In the genomic region with DNA sequence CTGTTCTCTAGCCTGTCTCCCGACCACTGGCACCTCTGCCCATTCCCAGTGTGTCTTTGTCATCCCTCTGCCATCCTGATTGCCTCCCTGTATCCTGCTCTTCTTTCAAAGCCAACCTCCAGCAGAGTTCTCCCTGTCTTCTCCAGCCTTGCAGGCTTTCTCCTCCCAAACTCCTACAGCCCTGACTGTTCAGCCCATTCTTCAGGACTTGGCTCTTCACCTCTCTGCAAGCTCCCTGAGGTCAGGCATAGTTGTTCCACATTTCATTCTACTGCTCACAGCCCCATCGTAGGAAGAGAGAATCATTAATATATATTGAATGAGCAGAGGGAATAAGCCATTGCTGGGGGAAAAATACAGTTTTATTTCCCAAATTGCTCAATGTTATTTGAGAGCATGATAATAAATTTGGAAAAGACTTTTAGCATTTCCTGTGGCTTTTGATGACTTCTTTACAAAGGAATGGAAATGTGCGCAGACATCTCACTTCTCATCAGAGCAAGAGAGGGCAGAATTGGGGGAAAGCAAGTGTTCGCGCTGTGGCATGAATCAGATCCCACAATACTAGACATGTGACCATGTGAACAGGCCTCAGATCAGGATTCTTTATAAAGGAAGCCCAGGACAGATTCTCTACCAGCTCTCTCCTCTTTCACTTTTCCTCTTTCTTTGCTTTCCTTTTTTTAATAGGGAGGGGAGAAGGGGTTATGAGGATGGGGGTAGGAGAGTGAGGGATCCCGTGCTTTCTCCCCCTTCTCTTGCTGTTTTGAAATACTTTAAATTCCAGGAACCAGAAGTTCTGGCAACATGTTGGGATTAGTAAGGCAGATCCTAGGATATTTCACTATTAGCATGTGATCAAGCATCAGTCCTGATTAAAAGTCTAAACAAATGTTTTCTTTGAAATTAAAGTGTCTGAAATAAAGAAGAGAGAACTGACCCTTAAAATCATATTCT, we compare ENCODE assay signal across 11 cellular contexts. TPM values are rescaled to one million over a fixed set of nuclear protein-coding genes. Genes with fewer than 3 reads are reported as not detected.
DNase-seq lines count a peak whose midpoint lies in the region; ATAC-seq and TF ChIP-seq lines count a peak whose summit lies in the region.
"Had no signal": no experiment of that assay in that cellular context is flagged by ENCODE, and none has a peak within 500 bp of the region (broad histone marks: within the 10 kb centered on the region; RNA-seq: fewer than 3 reads in every experiment).

No MANE protein-coding gene starts in this region.

- H3K4me1 ChIP-seq in ascending aorta (peaks cover 22 to 82% of the 10 kb centered on the region in 2 donors), hepatocyte (ENCODE audit: insufficient read depth) (peaks cover 77% of the 10 kb centered on the region), smooth muscle cell (ENCODE audit: low read depth) (peaks cover 42% of the 10 kb centered on the region)
- no peaks in the 10 kb centered on the region for H3K4me1 ChIP-seq in CD8-positive, alpha-beta memory T cell (ENCODE audit: insufficient read depth, low read length)

- H3K9me2 ChIP-seq in hepatocyte (replicated peaks; ENCODE audit: insufficient read depth), result no peaks in the 10 kb centered on the region

- intact Hi-C loops in ascending aorta (cut with DNase I), result loop anchor here (1.0 to 5.0 kb wide), 2 partner anchors 19 to 43 kb away; no protein-coding TSS in a partner anchor

- H3K4me2 ChIP-seq in hepatocyte, result peak overlapping the region; percentile 76
- peak overlapping the region; percentile 83 for H3K4me2 ChIP-seq in smooth muscle cell

- H3K27ac ChIP-seq in ascending aorta (peak overlapping the region; percentile 86 to 92), hepatocyte (peak overlapping the region; percentile 67), smooth muscle cell (ENCODE audit: low read depth) (peak overlapping the region; percentile 96)
- no peak overlapping the region for H3K27ac ChIP-seq in CD8-positive, alpha-beta memory T cell (ENCODE audit: low read depth, low read length)

- peaks cover 66% of the 10 kb centered on the region for H3K79me2 ChIP-seq in hepatocyte
- peaks cover 44% of the 10 kb centered on the region for H3K79me2 ChIP-seq in smooth muscle cell (ENCODE audit: low read depth)

- no peaks in the 10 kb centered on the region for H3K36me3 Mint-ChIP-seq in CD8-positive, alpha-beta memory T cell

- no peak for TF ChIP-seq CTCF in ascending aorta (IDR thresholded peaks at IDR 0.05)
- TF ChIP-seq CTCF in hepatocyte (IDR thresholded peaks at IDR 0.05; ENCODE audit: poor library complexity), result no peak
- no peak for TF ChIP-seq CTCF in smooth muscle cell (IDR thresholded peaks at IDR 0.05; ENCODE audit: borderline replicate concordance, insufficient read depth, poor library complexity, severe bottlenecking)

- H3K27me3 ChIP-seq in ascending aorta (no peaks in the 10 kb centered on the region), hepatocyte (no peaks in the 10 kb centered on the region), smooth muscle cell (ENCODE audit: low read depth) (no peaks in the 10 kb centered on the region)
- no peaks in the 10 kb centered on the region for H3K27me3 ChIP-seq in CD8-positive, alpha-beta memory T cell (ENCODE audit: insufficient read depth, low read length, poor library complexity, severe bottlenecking)

- H3K36me3 ChIP-seq in ascending aorta, result no peaks in the 10 kb centered on the region
- H3K36me3 ChIP-seq in hepatocyte (replicated peaks; ENCODE audit: insufficient read depth, low read depth), result no peaks in the 10 kb centered on the region
- no peaks in the 10 kb centered on the region for H3K36me3 ChIP-seq in smooth muscle cell (ENCODE audit: low read depth)
- no peaks in the 10 kb centered on the region for H3K36me3 ChIP-seq in CD8-positive, alpha-beta memory T cell (ENCODE audit: insufficient read depth, low read length)

- H3K4me3 Mint-ChIP-seq in CD8-positive, alpha-beta memory T cell, result no peak overlapping the region

- H3K9me3 Mint-ChIP-seq in CD8-positive, alpha-beta memory T cell, result no peaks in the 10 kb centered on the region
- H3K9me3 Mint-ChIP-seq: neural crest cell had no signal

- peak overlapping the region in 1 of 8 donors; percentile 35 for H3K27ac Mint-ChIP-seq in CD8-positive, alpha-beta memory T cell

- WGBS in hepatocyte (ENCODE audit: low lambda C conversion rate, missing lambda C conversion rate), result 60% methylated on average over 6 of the region's 6 CpGs
- WGBS in smooth muscle cell (ENCODE audit: low lambda C conversion rate), result 22% methylated on average over 6 of the region's 6 CpGs

- H3K9ac ChIP-seq in smooth muscle cell (ENCODE audit: low read depth), result peak overlapping the region; percentile 85

- DNase-seq in GM04504 (ENCODE audit: low read depth) (peak; percentile 97), ascending aorta (ENCODE audit: low spot score in 2 of 2) (peak in 1 of 2 donors; percentile 82), hepatocyte (ENCODE audit: low spot score) (no peak), smooth muscle cell (lab: John Stamatoyannopoulos, UW; ENCODE audit: unreplicated experiment) (no peak), cortex of kidney (lab: John Stamatoyannopoulos, UW) (no peak)
- no peak for DNase-seq in stimulated activated naive CD4-positive, alpha-beta T cell (lab: John Stamatoyannopoulos, UW)
- DNase-seq in CD8-positive, alpha-beta memory T cell, result no peak
- DNase-seq: activated naive CD4-positive, alpha-beta T cell treated with anti-CD3 and anti-CD28 coated beads, Interleukin-2, amount 50 U/mL, for 16 hours had no signal

- no peak overlapping the region for H2AFZ ChIP-seq in hepatocyte
- no peak overlapping the region for H2AFZ ChIP-seq in smooth muscle cell (ENCODE audit: low read depth)

- H4K20me1 ChIP-seq in hepatocyte (ENCODE audit: insufficient read depth, poor library complexity, severe bottlenecking) (peaks cover 12% of the 10 kb centered on the region), smooth muscle cell (ENCODE audit: low read depth) (peaks cover 58% of the 10 kb centered on the region)

- H3K27me3 Mint-ChIP-seq in CD8-positive, alpha-beta memory T cell, result peaks cover 0 to 8% of the 10 kb centered on the region in 2 donors

- H3F3A ChIP-seq in smooth muscle cell (ENCODE audit: low read depth), result peaks cover 55% of the 10 kb centered on the region

- H3K4me1 Mint-ChIP-seq in CD8-positive, alpha-beta memory T cell, result peaks cover 0 to 4% (median 4%) of the 10 kb centered on the region in 3 donors

- POLR2A ChIA-PET in CD8-positive, alpha-beta memory T cell (lab: Charles Lee), result no interaction called here

- H3K4me3 ChIP-seq in ascending aorta, result peak overlapping the region; percentile 4 to 55
- no peak overlapping the region for H3K4me3 ChIP-seq in hepatocyte
- H3K4me3 ChIP-seq in smooth muscle cell, result peak overlapping the region; percentile 33
- no peak overlapping the region for H3K4me3 ChIP-seq in CD8-positive, alpha-beta memory T cell (ENCODE audit: low read length)
- H3K4me3 ChIP-seq: GM12878 had no signal

- no peak for ATAC-seq in HG03280 (IDR thresholded peaks at IDR 0.05; ENCODE audit: unreplicated experiment)

- CTCF ChIA-PET in CD8-positive, alpha-beta memory T cell (lab: Charles Lee), result interaction anchor here (0.8 to 1.1 kb wide), 4 partner anchors 26 to 316 kb away, joined by 3 to 5 read pairs (median 4); no protein-coding TSS in a partner anchor

- H3K9me3 ChIP-seq in ascending aorta (no peaks in the 10 kb centered on the region), hepatocyte (ENCODE audit: low read depth) (no peaks in the 10 kb centered on the region), smooth muscle cell (replicated peaks; ENCODE audit: low read depth) (no peaks in the 10 kb centered on the region)
- H3K9me3 ChIP-seq in CD8-positive, alpha-beta memory T cell (ENCODE audit: low read length), result no peaks in the 10 kb centered on the region

RNA-seq across cellular contexts. Expression of a gene that starts 37.5 kb away (rescaled TPM):
- total RNA-seq in ascending aorta (1,738 TPM), hepatocyte (98.3 and 112 TPM in 2 replicates), smooth muscle cell (57.5 and 91.6 TPM in 2 replicates)
- polyA plus RNA-seq in hepatocyte (111 and 115 TPM in 2 replicates), smooth muscle cell (31.7 and 61.5 TPM in 2 replicates)
- 10 to 100 TPM in 1 of 2 experiments, 1 to 10 TPM in 1; 9.0 to 14.5 TPM for total RNA-seq in CD8-positive, alpha-beta memory T cell
- 1.4 TPM for polyA plus RNA-seq in CD8-positive, alpha-beta memory T cell

Comparison
In these comparisons a context has a peak if more than half of its experiments do, and no peak if none do; other contexts are left out.
1. H3K4me3 ChIP-seq: peak in ascending aorta (2 of 2) and smooth muscle cell (single experiment); none in hepatocyte (single experiment) and CD8-positive, alpha-beta memory T cell (single experiment).
2. RNA of a gene that starts 37.5 kb away (total RNA-seq): 1,738 TPM in ascending aorta (single experiment); 98.3 to 112 TPM in hepatocyte, 57.5 to 91.6 TPM in smooth muscle cell and 9.0 to 14.5 TPM in CD8-positive, alpha-beta memory T cell; every median in the first group is over 10 times any median in the second.